In genomic region chr5:117594165-117594564, GRCh38 we compare ENCODE assay signal across 12 cellular contexts.
DNase-seq lines count a peak whose midpoint lies in the region; ATAC-seq and TF ChIP-seq lines count a peak whose summit lies in the region.
"Had no signal": no experiment of that assay in that cellular context is flagged by ENCODE, and none has a peak within 500 bp of the region (broad histone marks: within the 10 kb centered on the region; RNA-seq: fewer than 3 reads in every experiment).

No MANE protein-coding gene starts in this region.

- intact Hi-C loops in dorsolateral prefrontal cortex (cut with DNase I) (no loop called here), testis (cut with DNase I; ENCODE audit: low total_unique reads) (no loop called here)

- no peak overlapping the region for H2BK5ac ChIP-seq in mesenchymal stem cell (ENCODE audit: low read depth, low read length, poor library complexity, severe bottlenecking)

- no peaks in the 10 kb centered on the region for H3K9me3 Mint-ChIP-seq in activated CD8-positive, alpha-beta memory T cell treated with anti-CD3 and anti-CD28 coated beads, Interleukin-2, amount 10 ng/mL, durations not matched to agents 7 days and 5 days (ENCODE audit: low read depth)

- no peak overlapping the region for H2BK12ac ChIP-seq in mesenchymal stem cell (ENCODE audit: low read length in 2 of 2)

- no peak overlapping the region for H3K4me2 ChIP-seq in mesenchymal stem cell (ENCODE audit: low read length, poor library complexity, severe bottlenecking)
- H3K4me2 ChIP-seq: GM23338 had no signal

- H4K91ac ChIP-seq in mesenchymal stem cell (ENCODE audit: low read length) = no peak overlapping the region

- TF ChIP-seq CTCF in dorsolateral prefrontal cortex (IDR thresholded peaks at IDR 0.05 in 54 of 56, conservative IDR thresholded peaks at IDR 0.05 in 2 of 56; ENCODE audit: low read depth in 1 of 56, partially characterized antibody in 56 of 56) = no peak
- no peak for TF ChIP-seq CTCF in testis (IDR thresholded peaks at IDR 0.05)

- H2BK15ac ChIP-seq in mesenchymal stem cell (ENCODE audit: low read depth, poor library complexity, severe bottlenecking) = no peak overlapping the region

- H3K27me3 ChIP-seq in dorsolateral prefrontal cortex (no peaks in the 10 kb centered on the region), mesenchymal stem cell (ENCODE audit: control insufficient read depth in 1 of 2, insufficient read depth in 1 of 2, low read length in 2 of 2) (no peaks in the 10 kb centered on the region), testis (no peaks in the 10 kb centered on the region)
- H3K27me3 ChIP-seq: stomach had no signal

- no peaks in the 10 kb centered on the region for H3K9me3 ChIP-seq in mesenchymal stem cell (ENCODE audit: control insufficient read depth, low read length)
- H3K9me3 ChIP-seq in testis = no peaks in the 10 kb centered on the region
- H3K9me3 ChIP-seq: stomach had no signal

- H3K23ac ChIP-seq in mesenchymal stem cell (ENCODE audit: low read length in 2 of 2) = no peak overlapping the region

- no peak overlapping the region for H3K27ac Mint-ChIP-seq in activated CD8-positive, alpha-beta memory T cell treated with anti-CD3 and anti-CD28 coated beads, Interleukin-2, amount 10 ng/mL, durations not matched to agents 7 days and 5 days
- H3K27ac Mint-ChIP-seq: activated CD4-positive, alpha-beta memory T cell treated with anti-CD3 and anti-CD28 coated beads for 36 hours; GM23338; T-helper 2 cell treated with Interferon-gamma antibody and Interleukin-4, amounts not matched to agents 5 μg/mL and 100 μg/mL, for 36 hours had no signal

- H3K4me3 ChIP-seq in dorsolateral prefrontal cortex = no peak overlapping the region
- peak overlapping the region in 1 of 2 experiments; percentile 28 for H3K4me3 ChIP-seq in mesenchymal stem cell (ENCODE audit: insufficient read depth in 1 of 2, low read depth in 1 of 2, low read length in 2 of 2)
- no peak overlapping the region for H3K4me3 ChIP-seq in testis
- H3K4me3 ChIP-seq: GM23338, stomach had no signal

- no peaks in the 10 kb centered on the region for H3K79me1 ChIP-seq in mesenchymal stem cell (replicated peaks; ENCODE audit: low read length, poor library complexity, severe bottlenecking)

- peak overlapping the region; percentile 42 for H3K9ac ChIP-seq in mesenchymal stem cell (ENCODE audit: low read length)

- H3K27me3 Mint-ChIP-seq in activated CD8-positive, alpha-beta memory T cell treated with anti-CD3 and anti-CD28 coated beads, Interleukin-2, amount 10 ng/mL, durations not matched to agents 7 days and 5 days = no peaks in the 10 kb centered on the region
- H3K27me3 Mint-ChIP-seq: activated CD4-positive, alpha-beta memory T cell treated with anti-CD3 and anti-CD28 coated beads for 36 hours had no signal

- H3K4me3 Mint-ChIP-seq in activated CD8-positive, alpha-beta memory T cell treated with anti-CD3 and anti-CD28 coated beads, Interleukin-2, amount 10 ng/mL, durations not matched to agents 7 days and 5 days = no peak overlapping the region
- H3K4me3 Mint-ChIP-seq: activated CD4-positive, alpha-beta memory T cell treated with anti-CD3 and anti-CD28 coated beads for 36 hours; GM23338; T-helper 2 cell treated with Interferon-gamma antibody and Interleukin-4, amounts not matched to agents 5 μg/mL and 100 μg/mL, for 36 hours had no signal

- no peak overlapping the region for H2AFZ ChIP-seq in mesenchymal stem cell (ENCODE audit: low read depth, low read length)
- H2AFZ ChIP-seq: GM23338 had no signal

- H3K27ac ChIP-seq in dorsolateral prefrontal cortex (peak overlapping the region in 11 of 59 donors; percentile 4 to 62 (median 32)), mesenchymal stem cell (ENCODE audit: low read length, poor library complexity, severe bottlenecking) (no peak overlapping the region), testis (no peak overlapping the region)
- H3K27ac ChIP-seq: stomach had no signal

- H4K8ac ChIP-seq in mesenchymal stem cell (ENCODE audit: low read length) = no peak overlapping the region

- no peak overlapping the region for H3K14ac ChIP-seq in mesenchymal stem cell (ENCODE audit: low read length in 2 of 2)

- H3K4me1 Mint-ChIP-seq in activated CD8-positive, alpha-beta memory T cell treated with anti-CD3 and anti-CD28 coated beads, Interleukin-2, amount 10 ng/mL, durations not matched to agents 7 days and 5 days = no peaks in the 10 kb centered on the region
- H3K4me1 Mint-ChIP-seq: GM23338 had no signal

- DNase-seq in HCEC 1CT (peak; percentile 80), dorsolateral prefrontal cortex (peak in 8 of 10 donors; percentile 7 to 54 (median 42)), mesenchymal stem cell (peak; percentile 5), testis (peak; percentile 21)
- DNase-seq in activated CD8-positive, alpha-beta memory T cell treated with anti-CD3 and anti-CD28 coated beads, Interleukin-2, amount 10 ng/mL, durations not matched to agents 7 days and 5 days = no peak
- DNase-seq: activated CD4-positive, alpha-beta memory T cell treated with anti-CD3 and anti-CD28 coated beads for 36 hours; MV-4-11; stomach had no signal

- no peak for TF ChIP-seq POLR2A in testis (IDR thresholded peaks at IDR 0.05)

- no peak overlapping the region for H3K4ac ChIP-seq in mesenchymal stem cell (ENCODE audit: low read depth in 1 of 2, low read length in 2 of 2)

- CTCF ChIA-PET in activated CD8-positive, alpha-beta memory T cell treated with anti-CD3 and anti-CD28 coated beads, Interleukin-2, amount 10 ng/mL, durations not matched to agents 7 days and 5 days (lab: Charles Lee) = interaction anchor here (0.7 kb wide), 1 partner anchor 353 kb away, joined by 4 read pairs; no protein-coding TSS in a partner anchor

- 100% methylated on average over 1 of the region's 4 CpGs for WGBS in mesenchymal stem cell
- 54 to 61% methylated on average over 4 of the region's 4 CpGs for WGBS in testis, 2 donors

- H3K36me3 Mint-ChIP-seq in activated CD8-positive, alpha-beta memory T cell treated with anti-CD3 and anti-CD28 coated beads, Interleukin-2, amount 10 ng/mL, durations not matched to agents 7 days and 5 days = no peaks in the 10 kb centered on the region
- H3K36me3 Mint-ChIP-seq: activated CD4-positive, alpha-beta memory T cell treated with anti-CD3 and anti-CD28 coated beads for 36 hours had no signal

- no peak overlapping the region for H2BK120ac ChIP-seq in mesenchymal stem cell (ENCODE audit: low read depth, low read length)

- H2AK5ac ChIP-seq in mesenchymal stem cell (ENCODE audit: low read length, severe bottlenecking) = no peak overlapping the region

- no peaks in the 10 kb centered on the region for H3K4me1 ChIP-seq in mesenchymal stem cell (ENCODE audit: control insufficient read depth, insufficient read depth, low read depth, low read length)
- H3K4me1 ChIP-seq in testis = no peaks in the 10 kb centered on the region
- H3K4me1 ChIP-seq: stomach had no signal

- H3K18ac ChIP-seq in mesenchymal stem cell (ENCODE audit: low read depth in 1 of 2, low read length in 2 of 2) = no peak overlapping the region

- H3K36me3 ChIP-seq in mesenchymal stem cell (ENCODE audit: control insufficient read depth in 1 of 2, insufficient read depth in 2 of 2, low read depth in 1 of 2, low read length in 2 of 2) (no peaks in the 10 kb centered on the region), testis (ENCODE audit: low read depth, missing control alignments) (no peaks in the 10 kb centered on the region)
- H3K36me3 ChIP-seq: stomach had no signal

- ATAC-seq in HG03469 (IDR thresholded peaks at IDR 0.05; ENCODE audit: unreplicated experiment) (no peak), HG03045 (IDR thresholded peaks at IDR 0.05; ENCODE audit: unreplicated experiment) (no peak)
- no peak for ATAC-seq in activated CD8-positive, alpha-beta memory T cell treated with anti-CD3 and anti-CD28 coated beads, Interleukin-2, amount 10 ng/mL, durations not matched to agents 7 days and 5 days
- ATAC-seq: GM23338 had no signal
